In genomic region chr1:156772728-156773497, GRCh38 we compare ENCODE assay signal across 14 cellular contexts. TPM values are rescaled to one million over a fixed set of nuclear protein-coding genes. Genes with fewer than 3 reads are reported as not detected.
DNase-seq lines count a peak whose midpoint lies in the region; ATAC-seq and TF ChIP-seq lines count a peak whose summit lies in the region.
"Had no signal": no experiment of that assay in that cellular context is flagged by ENCODE, and none has a peak within 500 bp of the region (broad histone marks: within the 10 kb centered on the region; RNA-seq: fewer than 3 reads in every experiment).

No MANE protein-coding gene starts in this region.

- TF ChIP-seq POLR2A in right lobe of liver (IDR thresholded peaks at IDR 0.05): no peak
- TF ChIP-seq POLR2A in testis (IDR thresholded peaks at IDR 0.05): no peak

- peaks cover 0 to 6% (median 0%) of the 10 kb centered on the region in 4 donors for H3K36me3 ChIP-seq in right lobe of liver
- H3K36me3 ChIP-seq in testis (ENCODE audit: low read depth, missing control alignments): no peaks in the 10 kb centered on the region

- 67% methylated on average over 7 of the region's 9 CpGs for WGBS in right lobe of liver (ENCODE audit: insufficient coverage, low coverage, low lambda C conversion rate, missing lambda C conversion rate)
- 32 to 37% methylated on average over 9 of the region's 9 CpGs for WGBS in testis, 2 donors

- no peak overlapping the region for H3K27ac ChIP-seq in right lobe of liver
- H3K27ac ChIP-seq in testis: peak overlapping the region; percentile 3 to 28
- H3K27ac ChIP-seq: epithelial cell of prostate had no signal

- intact Hi-C loops in right lobe of liver (cut with DNase I): no loop called here
- intact Hi-C loops in testis (cut with DNase I; ENCODE audit: low total_unique reads): no loop called here

- H3K4me3 Mint-ChIP-seq in activated naive CD8-positive, alpha-beta T cell treated with anti-CD3 and anti-CD28 coated beads, Interleukin-2, amount 50 U/mL, for 24 hours: peak overlapping the region; percentile 9
- no peak overlapping the region for H3K4me3 Mint-ChIP-seq in activated naive CD8-positive, alpha-beta T cell treated with anti-CD3 and anti-CD28 coated beads for 36 hours
- peak overlapping the region in 4 of 5 experiments; percentile 10 to 57 (median 36) for H3K4me3 Mint-ChIP-seq in brain

- H3K27me3 ChIP-seq in right lobe of liver (no peaks in the 10 kb centered on the region), testis (no peaks in the 10 kb centered on the region)

- in situ Hi-C loops in KBM-7 (cut with MboI; ENCODE audit: low pct_unique_long_range_greater_than_20kb, low sequenced_read_pairs): no loop called here

- H3K4me1 ChIP-seq in right lobe of liver: peaks cover 0 to 24% (median 3%) of the 10 kb centered on the region in 4 donors
- peaks cover 58% of the 10 kb centered on the region for H3K4me1 ChIP-seq in testis

- no peak for ATAC-seq in activated naive CD8-positive, alpha-beta T cell treated with anti-CD3 and anti-CD28 coated beads, Interleukin-2, amount 50 U/mL, for 24 hours
- peak; percentile 30 to 49 (median 46) for ATAC-seq in right lobe of liver
- ATAC-seq in GM19397 (IDR thresholded peaks at IDR 0.05; ENCODE audit: unreplicated experiment): no peak
- ATAC-seq: Panc1 had no signal

- H3K27ac Mint-ChIP-seq in activated naive CD8-positive, alpha-beta T cell treated with anti-CD3 and anti-CD28 coated beads, Interleukin-2, amount 50 U/mL, for 24 hours: no peak overlapping the region
- H3K27ac Mint-ChIP-seq in activated naive CD8-positive, alpha-beta T cell treated with anti-CD3 and anti-CD28 coated beads for 36 hours: no peak overlapping the region
- peak overlapping the region in 4 of 5 experiments; percentile 6 to 66 (median 46) for H3K27ac Mint-ChIP-seq in brain

- H3K9me3 Mint-ChIP-seq in activated naive CD8-positive, alpha-beta T cell treated with anti-CD3 and anti-CD28 coated beads, Interleukin-2, amount 50 U/mL, for 24 hours: no peaks in the 10 kb centered on the region
- no peaks in the 10 kb centered on the region for H3K9me3 Mint-ChIP-seq in activated naive CD8-positive, alpha-beta T cell treated with anti-CD3 and anti-CD28 coated beads for 36 hours
- no peaks in the 10 kb centered on the region for H3K9me3 Mint-ChIP-seq in brain

- H3K27me3 Mint-ChIP-seq in activated naive CD8-positive, alpha-beta T cell treated with anti-CD3 and anti-CD28 coated beads, Interleukin-2, amount 50 U/mL, for 24 hours: no peaks in the 10 kb centered on the region
- H3K27me3 Mint-ChIP-seq in activated naive CD8-positive, alpha-beta T cell treated with anti-CD3 and anti-CD28 coated beads for 36 hours: no peaks in the 10 kb centered on the region
- no peaks in the 10 kb centered on the region for H3K27me3 Mint-ChIP-seq in brain

- peaks cover 74% of the 10 kb centered on the region for H3K4me1 Mint-ChIP-seq in activated naive CD8-positive, alpha-beta T cell treated with anti-CD3 and anti-CD28 coated beads, Interleukin-2, amount 50 U/mL, for 24 hours
- peaks cover 62% of the 10 kb centered on the region for H3K4me1 Mint-ChIP-seq in activated naive CD8-positive, alpha-beta T cell treated with anti-CD3 and anti-CD28 coated beads for 36 hours
- H3K4me1 Mint-ChIP-seq in brain: peaks cover 78% of the 10 kb centered on the region

- no peak for TF ChIP-seq CTCF in brain (conservative IDR thresholded peaks at IDR 0.05)
- no peak for TF ChIP-seq CTCF in right lobe of liver (IDR thresholded peaks at IDR 0.05)
- no peak for TF ChIP-seq CTCF in testis (IDR thresholded peaks at IDR 0.05)

- H3K4me3 ChIP-seq in right lobe of liver (no peak overlapping the region), testis (no peak overlapping the region)

- H3K9me3 ChIP-seq in right lobe of liver (no peaks in the 10 kb centered on the region), testis (no peaks in the 10 kb centered on the region)

- H3K36me3 Mint-ChIP-seq in activated naive CD8-positive, alpha-beta T cell treated with anti-CD3 and anti-CD28 coated beads, Interleukin-2, amount 50 U/mL, for 24 hours (ENCODE audit: low read depth): peaks cover 59% of the 10 kb centered on the region
- peaks cover 45% of the 10 kb centered on the region for H3K36me3 Mint-ChIP-seq in activated naive CD8-positive, alpha-beta T cell treated with anti-CD3 and anti-CD28 coated beads for 36 hours
- H3K36me3 Mint-ChIP-seq in brain: peaks cover 46% of the 10 kb centered on the region

- no peak for DNase-seq in activated naive CD8-positive, alpha-beta T cell treated with anti-CD3 and anti-CD28 coated beads, Interleukin-2, amount 50 U/mL, for 24 hours
- no peak for DNase-seq in activated naive CD8-positive, alpha-beta T cell treated with anti-CD3 and anti-CD28 coated beads for 36 hours
- no peak for DNase-seq in right lobe of liver
- peak; percentile 24 for DNase-seq in testis
- no peak for DNase-seq in NCI-H1694 treated with DMSO at 0.1 percent for 48 hours (lab: John Stamatoyannopoulos, UW)
- no peak for DNase-seq in KBM-7
- DNase-seq: activated T-cell treated with anti-CD3 and anti-CD28 coated beads, Interleukin-2, amount 50 U/mL, for 48 hours; EL; NCI-H2227 treated with DMSO at 0.1 percent for 48 hours had no signal

RNA-seq across cellular contexts. Expression of gene PRCC, which starts 5.6 kb away (rescaled TPM):
- 10 to 100 TPM; 91.8 to 96.0 TPM for total RNA-seq in activated naive CD8-positive, alpha-beta T cell treated with anti-CD3 and anti-CD28 coated beads for 36 hours
- polyA plus RNA-seq in brain (ENCODE audit: insufficient read depth, low read depth, low replicate concordance): 111 TPM
- total RNA-seq in right lobe of liver: 10 to 100 TPM; 17.4 to 23.4 (median 19.7) TPM
- total RNA-seq in testis: 10 to 100 TPM; 53.3 to 62.0 TPM
- polyA plus RNA-seq in testis (ENCODE audit: insufficient read depth, low read depth, low replicate concordance): 68.3 TPM

RNA-seq across cellular contexts. Expression of gene HDGF, which starts 21.4 kb away (rescaled TPM):
- total RNA-seq in activated naive CD8-positive, alpha-beta T cell treated with anti-CD3 and anti-CD28 coated beads for 36 hours: 100 to 1,000 TPM; 271 to 274 TPM
- polyA plus RNA-seq in brain (ENCODE audit: insufficient read depth, low read depth, low replicate concordance) (502 TPM), testis (ENCODE audit: insufficient read depth, low read depth, low replicate concordance) (133 TPM)
- total RNA-seq in right lobe of liver (100 to 1,000 TPM; 131 to 192 (median 157) TPM), testis (10 to 100 TPM; 78.2 to 97.7 TPM)

RNA-seq across cellular contexts. Expression of gene MRPL24, which starts 32.0 kb away (rescaled TPM):
- 10 to 100 TPM; 85.1 to 94.6 TPM for total RNA-seq in activated naive CD8-positive, alpha-beta T cell treated with anti-CD3 and anti-CD28 coated beads for 36 hours
- 111 TPM for polyA plus RNA-seq in brain (ENCODE audit: insufficient read depth, low read depth, low replicate concordance)
- total RNA-seq in right lobe of liver: 10 to 100 TPM; 47.2 to 83.2 (median 61.4) TPM
- 10 to 100 TPM; 36.6 to 51.7 TPM for total RNA-seq in testis
- 101 TPM for polyA plus RNA-seq in testis (ENCODE audit: insufficient read depth, low read depth, low replicate concordance)

RNA-seq across cellular contexts. Expression of gene SH2D2A, which starts 43.7 kb away (rescaled TPM):
- total RNA-seq in activated naive CD8-positive, alpha-beta T cell treated with anti-CD3 and anti-CD28 coated beads for 36 hours: 100 to 1,000 TPM; 186 TPM
- 0.36 TPM for polyA plus RNA-seq in brain (ENCODE audit: insufficient read depth, low read depth, low replicate concordance)
- total RNA-seq in right lobe of liver: 1 to 10 TPM in 1 of 6 experiments, under 1 TPM in 5; 0.32 to 1.3 (median 0.67) TPM
- 1 to 10 TPM in 1 of 2 donors, not detected in 1; 3.1 TPM for total RNA-seq in testis
- 1.3 TPM for polyA plus RNA-seq in testis (ENCODE audit: insufficient read depth, low read depth, low replicate concordance)
- total RNA-seq: urinary bladder had no signal

RNA-seq across cellular contexts. Expression of gene ISG20L2, which starts 44.3 kb away (rescaled TPM):
- total RNA-seq in activated naive CD8-positive, alpha-beta T cell treated with anti-CD3 and anti-CD28 coated beads for 36 hours: 10 to 100 TPM; 74.9 to 77.4 TPM
- 41.5 TPM for polyA plus RNA-seq in brain (ENCODE audit: insufficient read depth, low read depth, low replicate concordance)
- total RNA-seq in right lobe of liver: 10 to 100 TPM; 10.3 to 14.1 (median 12.2) TPM
- total RNA-seq in testis: 100 to 1,000 TPM in 1 of 2 donors, 10 to 100 TPM in 1; 60.9 to 150 TPM
- 223 TPM for polyA plus RNA-seq in testis (ENCODE audit: insufficient read depth, low read depth, low replicate concordance)

Comparison
In these comparisons a context has a peak if more than half of its experiments do, and no peak if none do; other contexts are left out.
1. ATAC-seq: peak in right lobe of liver (4 of 4); none in activated naive CD8-positive, alpha-beta T cell treated with anti-CD3 and anti-CD28 coated beads, Interleukin-2, amount 50 U/mL, for 24 hours (single experiment) and GM19397 (single experiment).
2. H3K27ac Mint-ChIP-seq: peak in brain (4 of 5); none in activated naive CD8-positive, alpha-beta T cell treated with anti-CD3 and anti-CD28 coated beads, Interleukin-2, amount 50 U/mL, for 24 hours (single experiment) and activated naive CD8-positive, alpha-beta T cell treated with anti-CD3 and anti-CD28 coated beads for 36 hours (single experiment).
3. H3K27ac ChIP-seq: peak in testis (2 of 2); none in right lobe of liver (0 of 3).